Comparison of ENCODE assay signal across 28 cellular contexts in genomic region chr5:128477946-128478345, GRCh38.
"Had no signal": no experiment of that assay in that cellular context is flagged by ENCODE, and none has a peak within 500 bp of the region (broad histone marks: within the 10 kb centered on the region; RNA-seq: fewer than 3 reads in every experiment).

No MANE protein-coding gene starts in this region.

- H3K9me3 Mint-ChIP-seq: activated naive CD4-positive, alpha-beta T cell treated with anti-CD3 and anti-CD28 coated beads, Interleukin-2, amount 50 U/mL, for 72 hours; activated T-cell treated with anti-CD3 and anti-CD28 coated beads, Interleukin-2, amount 50 U/mL, for 72 hours; brain; neural crest cell; stimulated activated memory B cell treated with anti-CD40 and anti-IgM and Interleukin-4, amounts not matched to agents 10 μg/mL and 1 μg/mL and 100 μg/mL, for 72 hours had no signal

- H3K4me3 ChIP-seq: pancreas, psoas muscle, smooth muscle cell, stomach, thyroid gland had no signal

- DNase-seq: activated CD4-positive, alpha-beta T cell treated with anti-CD3 and anti-CD28 coated beads for 4 hours; activated CD4-positive, alpha-beta T cell treated with anti-CD3 and anti-CD28 coated beads, Interleukin-2, amount 50 U/mL, for 4 hours; activated naive CD4-positive, alpha-beta T cell; activated T-cell treated with anti-CD3 and anti-CD28 coated beads for 4 hours; activated T-cell treated with anti-CD3 and anti-CD28 coated beads, Interleukin-2, amount 50 U/mL, for 72 hours; anterior cingulate cortex; caudate nucleus; foreskin fibroblast; head of caudate nucleus; midbrain; naive thymus-derived CD4-positive, alpha-beta T cell; nucleus accumbens; pancreas; psoas muscle; stimulated activated CD4-positive, alpha-beta T cell treated with anti-CD3 and anti-CD28 coated beads, Interleukin-1b, Interleukin-23, amount 100 ng/mL, for 48 hours; stimulated activated CD4-positive, alpha-beta T cell treated with anti-CD3 and anti-CD28 coated beads, Interleukin-4, amount 100 ng/mL, for 4 hours; stimulated activated CD8-positive, alpha-beta memory T cell treated with anti-CD3 and anti-CD28 coated beads, Interleukin-4, amount 100 ng/mL, for 48 hours; stomach; T-helper 2 cell; thyroid gland had no signal

- H3K27ac ChIP-seq: pancreas, psoas muscle, stomach, thyroid gland had no signal

- H3K27me3 ChIP-seq: pancreas, stomach, thyroid gland had no signal

- H3K4me3 Mint-ChIP-seq: activated T-cell treated with anti-CD3 and anti-CD28 coated beads, Interleukin-2, amount 50 U/mL, for 72 hours; brain; memory B cell; naive thymus-derived CD4-positive, alpha-beta T cell; neural crest cell; stimulated activated memory B cell treated with anti-CD40 and anti-IgM and Interleukin-4, amounts not matched to agents 10 μg/mL and 1 μg/mL and 100 μg/mL, for 72 hours had no signal

- H3K4me1 Mint-ChIP-seq: brain; memory B cell; naive thymus-derived CD4-positive, alpha-beta T cell; neural crest cell; stimulated activated memory B cell treated with anti-CD40 and anti-IgM and Interleukin-4, amounts not matched to agents 10 μg/mL and 1 μg/mL and 100 μg/mL, for 72 hours had no signal

- H3K36me3 ChIP-seq: pancreas, stomach, thyroid gland had no signal

- H3K9me3 ChIP-seq: pancreas, psoas muscle, stomach, thyroid gland had no signal

- H3K4me1 ChIP-seq: pancreas, psoas muscle, thyroid gland had no signal

- H3K27ac Mint-ChIP-seq: activated naive CD4-positive, alpha-beta T cell treated with anti-CD3 and anti-CD28 coated beads, Interleukin-2, amount 50 U/mL, for 72 hours; activated T-cell treated with anti-CD3 and anti-CD28 coated beads, Interleukin-2, amount 50 U/mL, for 72 hours; brain; memory B cell; naive thymus-derived CD4-positive, alpha-beta T cell; stimulated activated memory B cell treated with anti-CD40 and anti-IgM and Interleukin-4, amounts not matched to agents 10 μg/mL and 1 μg/mL and 100 μg/mL, for 72 hours had no signal

- ATAC-seq: activated naive CD4-positive, alpha-beta T cell treated with anti-CD3 and anti-CD28 coated beads, Interleukin-2, amount 50 U/mL, for 72 hours; activated T-cell treated with anti-CD3 and anti-CD28 coated beads, Interleukin-2, amount 50 U/mL, for 72 hours; esophagus mucosa; left lobe of liver; naive thymus-derived CD4-positive, alpha-beta T cell; pancreas; psoas muscle; stimulated activated memory B cell treated with anti-CD40 and anti-IgM and Interleukin-4, amounts not matched to agents 10 μg/mL and 1 μg/mL and 100 μg/mL, for 72 hours had no signal

- H3K27me3 Mint-ChIP-seq: brain; memory B cell; naive thymus-derived CD4-positive, alpha-beta T cell; stimulated activated memory B cell treated with anti-CD40 and anti-IgM and Interleukin-4, amounts not matched to agents 10 μg/mL and 1 μg/mL and 100 μg/mL, for 72 hours had no signal

- H3K36me3 Mint-ChIP-seq: activated naive CD4-positive, alpha-beta T cell treated with anti-CD3 and anti-CD28 coated beads, Interleukin-2, amount 50 U/mL, for 72 hours; brain; memory B cell; naive thymus-derived CD4-positive, alpha-beta T cell; stimulated activated memory B cell treated with anti-CD40 and anti-IgM and Interleukin-4, amounts not matched to agents 10 μg/mL and 1 μg/mL and 100 μg/mL, for 72 hours had no signal
